1 cellular context compared by ENCODE assay signal in the genomic region with DNA sequence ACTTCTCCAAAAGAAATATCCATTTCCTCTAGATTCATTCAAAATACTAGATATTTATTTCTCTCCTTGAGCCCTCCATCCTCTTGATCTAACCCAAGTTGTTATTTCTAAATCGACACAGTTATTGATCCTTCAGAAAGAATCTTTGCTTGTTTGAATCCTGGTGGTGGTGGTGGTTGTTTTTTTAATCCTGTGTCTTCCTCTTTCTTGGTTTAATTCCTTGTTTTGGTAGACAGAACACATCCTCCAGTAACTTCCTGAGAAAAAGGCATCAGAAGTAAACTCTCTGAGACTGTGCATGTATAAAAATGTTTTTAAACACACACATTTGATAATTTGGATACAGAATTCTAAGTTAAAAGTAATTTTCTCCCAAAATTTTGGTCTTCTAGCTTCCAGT.
TF ChIP-seq lines count a peak whose summit lies in the region.

No MANE protein-coding gene starts in this region.

TF ChIP-seq in H1, 55 proteins besides CTCF, POLR2A, EP300 and RAD21:
- TF ChIP-seq SP2 (IDR thresholded peaks at IDR 0.05; ENCODE audit: low read length) (no peak), PHF8 (conservative IDR thresholded peaks at IDR 0.05; ENCODE audit: low read depth, low read length) (no peak), SP4 (IDR thresholded peaks at IDR 0.05; ENCODE audit: low read length) (no peak), TCF12 (IDR thresholded peaks at IDR 0.05; ENCODE audit: low read depth, low read length) (no peak), ASH2L (IDR thresholded peaks at IDR 0.05; ENCODE audit: low read length) (no peak), TAF7 (optimal IDR thresholded peaks at IDR 0.05; ENCODE audit: borderline replicate concordance, low read depth, low read length) (no peak), YY1 (IDR thresholded peaks at IDR 0.05; ENCODE audit: low read depth, low read length) (no peak), NANOG (IDR thresholded peaks at IDR 0.05; ENCODE audit: insufficient read depth, low read depth, low read length, poor library complexity, severe bottlenecking) (no peak), CREB1 (IDR thresholded peaks at IDR 0.05) (no peak), EZH2 (IDR thresholded peaks at IDR 0.05; ENCODE audit: low read depth, low read length, severe bottlenecking) (no peak), RFX5 (IDR thresholded peaks at IDR 0.05; ENCODE audit: borderline replicate concordance, low read depth, low read length) (no peak)
- TF ChIP-seq, protein P1, sequence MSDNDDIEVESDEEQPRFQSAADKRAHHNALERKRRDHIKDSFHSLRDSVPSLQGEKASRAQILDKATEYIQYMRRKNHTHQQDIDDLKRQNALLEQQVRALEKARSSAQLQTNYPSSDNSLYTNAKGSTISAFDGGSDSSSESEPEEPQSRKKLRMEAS (IDR thresholded peaks at IDR 0.05), result no peak
- TF ChIP-seq, protein P2, sequence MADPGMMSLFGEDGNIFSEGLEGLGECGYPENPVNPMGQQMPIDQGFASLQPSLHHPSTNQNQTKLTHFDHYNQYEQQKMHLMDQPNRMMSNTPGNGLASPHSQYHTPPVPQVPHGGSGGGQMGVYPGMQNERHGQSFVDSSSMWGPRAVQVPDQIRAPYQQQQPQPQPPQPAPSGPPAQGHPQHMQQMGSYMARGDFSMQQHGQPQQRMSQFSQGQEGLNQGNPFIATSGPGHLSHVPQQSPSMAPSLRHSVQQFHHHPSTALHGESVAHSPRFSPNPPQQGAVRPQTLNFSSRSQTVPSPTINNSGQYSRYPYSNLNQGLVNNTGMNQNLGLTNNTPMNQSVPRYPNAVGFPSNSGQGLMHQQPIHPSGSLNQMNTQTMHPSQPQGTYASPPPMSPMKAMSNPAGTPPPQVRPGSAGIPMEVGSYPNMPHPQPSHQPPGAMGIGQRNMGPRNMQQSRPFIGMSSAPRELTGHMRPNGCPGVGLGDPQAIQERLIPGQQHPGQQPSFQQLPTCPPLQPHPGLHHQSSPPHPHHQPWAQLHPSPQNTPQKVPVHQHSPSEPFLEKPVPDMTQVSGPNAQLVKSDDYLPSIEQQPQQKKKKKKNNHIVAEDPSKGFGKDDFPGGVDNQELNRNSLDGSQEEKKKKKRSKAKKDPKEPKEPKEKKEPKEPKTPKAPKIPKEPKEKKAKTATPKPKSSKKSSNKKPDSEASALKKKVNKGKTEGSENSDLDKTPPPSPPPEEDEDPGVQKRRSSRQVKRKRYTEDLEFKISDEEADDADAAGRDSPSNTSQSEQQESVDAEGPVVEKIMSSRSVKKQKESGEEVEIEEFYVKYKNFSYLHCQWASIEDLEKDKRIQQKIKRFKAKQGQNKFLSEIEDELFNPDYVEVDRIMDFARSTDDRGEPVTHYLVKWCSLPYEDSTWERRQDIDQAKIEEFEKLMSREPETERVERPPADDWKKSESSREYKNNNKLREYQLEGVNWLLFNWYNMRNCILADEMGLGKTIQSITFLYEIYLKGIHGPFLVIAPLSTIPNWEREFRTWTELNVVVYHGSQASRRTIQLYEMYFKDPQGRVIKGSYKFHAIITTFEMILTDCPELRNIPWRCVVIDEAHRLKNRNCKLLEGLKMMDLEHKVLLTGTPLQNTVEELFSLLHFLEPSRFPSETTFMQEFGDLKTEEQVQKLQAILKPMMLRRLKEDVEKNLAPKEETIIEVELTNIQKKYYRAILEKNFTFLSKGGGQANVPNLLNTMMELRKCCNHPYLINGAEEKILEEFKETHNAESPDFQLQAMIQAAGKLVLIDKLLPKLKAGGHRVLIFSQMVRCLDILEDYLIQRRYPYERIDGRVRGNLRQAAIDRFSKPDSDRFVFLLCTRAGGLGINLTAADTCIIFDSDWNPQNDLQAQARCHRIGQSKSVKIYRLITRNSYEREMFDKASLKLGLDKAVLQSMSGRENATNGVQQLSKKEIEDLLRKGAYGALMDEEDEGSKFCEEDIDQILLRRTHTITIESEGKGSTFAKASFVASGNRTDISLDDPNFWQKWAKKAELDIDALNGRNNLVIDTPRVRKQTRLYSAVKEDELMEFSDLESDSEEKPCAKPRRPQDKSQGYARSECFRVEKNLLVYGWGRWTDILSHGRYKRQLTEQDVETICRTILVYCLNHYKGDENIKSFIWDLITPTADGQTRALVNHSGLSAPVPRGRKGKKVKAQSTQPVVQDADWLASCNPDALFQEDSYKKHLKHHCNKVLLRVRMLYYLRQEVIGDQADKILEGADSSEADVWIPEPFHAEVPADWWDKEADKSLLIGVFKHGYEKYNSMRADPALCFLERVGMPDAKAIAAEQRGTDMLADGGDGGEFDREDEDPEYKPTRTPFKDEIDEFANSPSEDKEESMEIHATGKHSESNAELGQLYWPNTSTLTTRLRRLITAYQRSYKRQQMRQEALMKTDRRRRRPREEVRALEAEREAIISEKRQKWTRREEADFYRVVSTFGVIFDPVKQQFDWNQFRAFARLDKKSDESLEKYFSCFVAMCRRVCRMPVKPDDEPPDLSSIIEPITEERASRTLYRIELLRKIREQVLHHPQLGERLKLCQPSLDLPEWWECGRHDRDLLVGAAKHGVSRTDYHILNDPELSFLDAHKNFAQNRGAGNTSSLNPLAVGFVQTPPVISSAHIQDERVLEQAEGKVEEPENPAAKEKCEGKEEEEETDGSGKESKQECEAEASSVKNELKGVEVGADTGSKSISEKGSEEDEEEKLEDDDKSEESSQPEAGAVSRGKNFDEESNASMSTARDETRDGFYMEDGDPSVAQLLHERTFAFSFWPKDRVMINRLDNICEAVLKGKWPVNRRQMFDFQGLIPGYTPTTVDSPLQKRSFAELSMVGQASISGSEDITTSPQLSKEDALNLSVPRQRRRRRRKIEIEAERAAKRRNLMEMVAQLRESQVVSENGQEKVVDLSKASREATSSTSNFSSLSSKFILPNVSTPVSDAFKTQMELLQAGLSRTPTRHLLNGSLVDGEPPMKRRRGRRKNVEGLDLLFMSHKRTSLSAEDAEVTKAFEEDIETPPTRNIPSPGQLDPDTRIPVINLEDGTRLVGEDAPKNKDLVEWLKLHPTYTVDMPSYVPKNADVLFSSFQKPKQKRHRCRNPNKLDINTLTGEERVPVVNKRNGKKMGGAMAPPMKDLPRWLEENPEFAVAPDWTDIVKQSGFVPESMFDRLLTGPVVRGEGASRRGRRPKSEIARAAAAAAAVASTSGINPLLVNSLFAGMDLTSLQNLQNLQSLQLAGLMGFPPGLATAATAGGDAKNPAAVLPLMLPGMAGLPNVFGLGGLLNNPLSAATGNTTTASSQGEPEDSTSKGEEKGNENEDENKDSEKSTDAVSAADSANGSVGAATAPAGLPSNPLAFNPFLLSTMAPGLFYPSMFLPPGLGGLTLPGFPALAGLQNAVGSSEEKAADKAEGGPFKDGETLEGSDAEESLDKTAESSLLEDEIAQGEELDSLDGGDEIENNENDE (IDR thresholded peaks at IDR 0.05; ENCODE audit: insufficient replicate concordance, low read length), result no peak
